12 cellular contexts compared by ENCODE assay signal in the genomic region with DNA sequence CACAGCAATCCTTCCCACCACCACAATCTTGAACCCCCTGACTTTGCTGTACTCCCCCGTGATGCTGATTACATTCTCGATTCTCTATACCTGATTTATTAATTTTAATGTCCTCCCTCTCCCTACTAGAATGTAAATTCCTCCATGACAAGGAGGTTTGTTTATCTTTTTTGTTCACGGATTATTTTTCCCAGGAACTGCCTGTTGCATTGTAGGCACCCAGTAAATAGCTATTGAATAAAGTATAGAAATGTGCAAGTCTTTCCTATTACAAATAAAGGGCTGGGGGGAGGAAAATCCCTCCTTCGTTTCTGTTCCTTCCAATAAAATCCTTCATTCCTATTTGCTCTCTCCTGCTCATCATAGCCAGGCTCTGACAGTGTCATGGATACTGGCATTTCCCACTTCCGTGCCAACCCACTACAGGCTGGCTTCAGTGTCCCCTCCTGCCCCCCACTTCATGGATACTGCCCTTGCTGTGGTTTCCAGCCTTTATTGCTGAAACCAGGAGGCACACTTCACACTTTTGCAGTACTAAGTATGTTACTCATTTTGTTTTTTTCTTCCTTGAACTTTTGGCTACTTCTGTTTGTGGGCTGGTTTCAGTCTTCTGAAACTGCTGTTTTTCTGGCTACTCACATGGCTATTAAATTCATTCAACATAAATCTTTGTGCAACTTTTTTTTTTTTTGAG. TPM values are rescaled to one million over a fixed set of nuclear protein-coding genes. Genes with fewer than 3 reads are reported as not detected.
DNase-seq lines count a peak whose midpoint lies in the region; ATAC-seq and TF ChIP-seq lines count a peak whose summit lies in the region.
"Had no signal": no experiment of that assay in that cellular context is flagged by ENCODE, and none has a peak within 500 bp of the region (broad histone marks: within the 10 kb centered on the region; RNA-seq: fewer than 3 reads in every experiment).

No MANE protein-coding gene starts in this region.

- H3K27me3 ChIP-seq in MG63 (no peaks in the 10 kb centered on the region), esophagus muscularis mucosa (no peaks in the 10 kb centered on the region), osteoblast (ENCODE audit: insufficient read depth, low read length) (no peaks in the 10 kb centered on the region)

- peaks cover 93% of the 10 kb centered on the region for H3K79me2 ChIP-seq in osteoblast (ENCODE audit: insufficient read depth, low read length)

- TF ChIP-seq EP300 in esophagus muscularis mucosa (IDR thresholded peaks at IDR 0.05) = no peak

- peak overlapping the region; percentile 72 for H3K4me2 ChIP-seq in osteoblast (ENCODE audit: insufficient read depth, low read length)

- no peak for ATAC-seq in GM19463 (IDR thresholded peaks at IDR 0.05; ENCODE audit: unreplicated experiment)
- no peak for ATAC-seq in HG02870 (IDR thresholded peaks at IDR 0.05; ENCODE audit: unreplicated experiment)

- no peak for TF ChIP-seq POLR2A in esophagus muscularis mucosa (IDR thresholded peaks at IDR 0.05; ENCODE audit: low read depth)

- intact Hi-C loops in esophagus muscularis mucosa (cut with DNase I) = loop anchor here (10.0 kb wide), 1 partner anchor 67 kb away; no protein-coding TSS in a partner anchor

- peaks cover 79% of the 10 kb centered on the region for H4K20me1 ChIP-seq in osteoblast (ENCODE audit: insufficient read depth, low read length)

- H3K4me1 ChIP-seq in esophagus muscularis mucosa (peaks cover 69 to 98% (median 92%) of the 10 kb centered on the region in 4 donors), osteoblast (ENCODE audit: insufficient read depth, low read length) (peaks cover 23% of the 10 kb centered on the region)

- no peak overlapping the region for H2AFZ ChIP-seq in osteoblast (ENCODE audit: low read length)

- H3K4me3 ChIP-seq in MG63 (no peak overlapping the region), esophagus muscularis mucosa (peak overlapping the region in 1 of 4 donors; percentile 15), osteoblast (ENCODE audit: insufficient read depth, low read length) (peak overlapping the region; percentile 31)
- H3K4me3 ChIP-seq: SK-N-MC had no signal

- 24% methylated on average over 5 of the region's 5 CpGs for WGBS in esophagus muscularis mucosa

- DNase-seq in AG20443 (ENCODE audit: low spot score) (peak; percentile 44), MG63 (peak; percentile 58), esophagus muscularis mucosa (ENCODE audit: extremely low spot score) (no peak), osteoblast (ENCODE audit: insufficient read length, low spot score, missing footprints) (peak; percentile 78), GM19240 (ENCODE audit: insufficient read length, low spot score) (no peak)
- no peak for DNase-seq in effector CD8-positive, alpha-beta T cell (lab: John Stamatoyannopoulos, UW)
- DNase-seq: activated effector memory CD4-positive, alpha-beta T cell treated with Interleukin-2 at 50 U/mL for 16 hours; NCI-H1105; stimulated activated CD8-positive, alpha-beta memory T cell treated with anti-CD3 and anti-CD28 coated beads, Interleukin-4, amount 100 ng/mL, for 48 hours had no signal

- peak overlapping the region; percentile 50 to 62 (median 54) for H3K27ac ChIP-seq in esophagus muscularis mucosa (replicated peaks in 1 of 4)
- H3K27ac ChIP-seq in osteoblast (ENCODE audit: low read depth, low read length) = peak overlapping the region; percentile 63
- H3K27ac ChIP-seq: SK-N-MC had no signal

- TF ChIP-seq CTCF in esophagus muscularis mucosa (IDR thresholded peaks at IDR 0.05) = no peak
- TF ChIP-seq CTCF in osteoblast (IDR thresholded peaks at IDR 0.05; ENCODE audit: extremely low read depth, low read depth, low read length) = no peak

- peaks cover 2% of the 10 kb centered on the region; the same call in 1 of the 2 replicates for H3K36me3 ChIP-seq in MG63
- no peaks in the 10 kb centered on the region for H3K36me3 ChIP-seq in esophagus muscularis mucosa
- H3K36me3 ChIP-seq in osteoblast (ENCODE audit: insufficient read depth, low read length) = no peaks in the 10 kb centered on the region

- no peaks in the 10 kb centered on the region for H3K9me3 ChIP-seq in MG63
- no peaks in the 10 kb centered on the region for H3K9me3 ChIP-seq in esophagus muscularis mucosa
- no peaks in the 10 kb centered on the region for H3K9me3 ChIP-seq in osteoblast (ENCODE audit: low read depth, low read length)

RNA-seq across cellular contexts. Expression of gene KIF1B, which starts 7.5 kb away (rescaled TPM):
- 18.1 and 25.7 TPM in 2 replicates for total RNA-seq in MG63 (2014; rRNA removed; shearing (Covaris generic); ENCODE audit: low replicate concordance)
- total RNA-seq in esophagus muscularis mucosa (10 to 100 TPM; 53.0 to 78.2 (median 64.8) TPM), osteoblast (35.8 and 38.0 TPM in 2 replicates)

Comparison
In these comparisons a context has a peak if more than half of its experiments do, and no peak if none do; other contexts are left out.
1. DNase-seq: peak in AG20443 (single experiment), MG63 (single experiment) and osteoblast (single experiment); none in esophagus muscularis mucosa (single experiment), effector CD8-positive, alpha-beta T cell (single experiment) and GM19240 (single experiment).